Comparison of ENCODE assay signal across 23 cellular contexts in genomic region chr4:118769152-118769551, GRCh38.
DNase-seq lines count a peak whose midpoint lies in the region; ATAC-seq and TF ChIP-seq lines count a peak whose summit lies in the region.
"Had no signal": no experiment of that assay in that cellular context is flagged by ENCODE, and none has a peak within 500 bp of the region (broad histone marks: within the 10 kb centered on the region; RNA-seq: fewer than 3 reads in every experiment).

No MANE protein-coding gene starts in this region.

- H2AFZ ChIP-seq in neuronal stem cell (ENCODE audit: low read length), result peak overlapping the region; percentile 13
- H2AFZ ChIP-seq: parathyroid adenoma had no signal

- H3K4me1 ChIP-seq in RWPE2 (ENCODE audit: insufficient read depth, poor library complexity, severe bottlenecking) (peaks cover 24% of the 10 kb centered on the region), esophagus (ENCODE audit: control insufficient read depth in 2 of 2, insufficient read depth in 2 of 2, low read length in 1 of 2) (no peaks in the 10 kb centered on the region), neuronal stem cell (ENCODE audit: control insufficient read depth in 2 of 2, insufficient read depth in 1 of 2, low read depth in 1 of 2, low read length in 2 of 2) (peaks cover 0 to 3% of the 10 kb centered on the region in 2 donors), thoracic aorta (ENCODE audit: control insufficient read depth in 1 of 2, low read depth in 2 of 2) (peaks cover 35 to 78% of the 10 kb centered on the region in 2 donors), mesendoderm (ENCODE audit: control insufficient read depth, low read depth, low read length) (no peaks in the 10 kb centered on the region)
- H3K4me1 ChIP-seq: colonic mucosa, parathyroid adenoma had no signal

- H3K9ac ChIP-seq in neuronal stem cell (ENCODE audit: low read depth, low read length, poor library complexity) (no peak overlapping the region), mesendoderm (ENCODE audit: low read length) (no peak overlapping the region)
- H3K9ac ChIP-seq: parathyroid adenoma had no signal

- H4K8ac ChIP-seq in neuronal stem cell (ENCODE audit: low read depth, low read length) (no peak overlapping the region), mesendoderm (ENCODE audit: low read depth, low read length) (no peak overlapping the region)

- H3K14ac ChIP-seq in neuronal stem cell (ENCODE audit: low read length), result no peak overlapping the region

- H3K23ac ChIP-seq in neuronal stem cell (ENCODE audit: low read depth, low read length, poor library complexity) (no peak overlapping the region), mesendoderm (ENCODE audit: low read length) (no peak overlapping the region)

- H2BK12ac ChIP-seq in neuronal stem cell (ENCODE audit: low read length), result no peak overlapping the region

- H3K9me3 ChIP-seq in RWPE2 (ENCODE audit: severe bottlenecking) (no peaks in the 10 kb centered on the region), esophagus (ENCODE audit: control insufficient read depth in 2 of 2, insufficient read depth in 1 of 2, low read depth in 1 of 2, low read length in 1 of 2) (no peaks in the 10 kb centered on the region), neuronal stem cell (replicated peaks in 1 of 2; ENCODE audit: control insufficient read depth in 2 of 2, insufficient read depth in 1 of 2, low read depth in 1 of 2, low read length in 2 of 2) (no peaks in the 10 kb centered on the region), thoracic aorta (no peaks in the 10 kb centered on the region)
- H3K9me3 ChIP-seq: colonic mucosa had no signal

- no peak overlapping the region for H3K56ac ChIP-seq in mesendoderm (ENCODE audit: low read length)

- H3K18ac ChIP-seq in neuronal stem cell (ENCODE audit: low read length) (no peak overlapping the region), mesendoderm (ENCODE audit: low read length) (no peak overlapping the region)

- no peak for DNase-seq in RWPE2 (ENCODE audit: low spot score)
- no peak for DNase-seq in neuronal stem cell (ENCODE audit: low spot score)
- no peak for DNase-seq in thoracic aorta (ENCODE audit: low spot score)
- DNase-seq in HT-29 (ENCODE audit: low spot score), result no peak
- DNase-seq in AG20443 (ENCODE audit: low spot score), result no peak
- no peak for DNase-seq in mesendoderm
- DNase-seq: activated CD8-positive, alpha-beta memory T cell treated with anti-CD3 and anti-CD28 coated beads for 24 hours; activated naive CD4-positive, alpha-beta T cell treated with anti-CD3 and anti-CD28 coated beads for 36 hours; activated T-cell treated with anti-CD3 and anti-CD28 coated beads, Interleukin-2, amount 50 U/mL, for 4 hours; CD4-positive, CD25-positive, alpha-beta regulatory T cell; colonic mucosa; endodermal cell; HCEC 1CT; naive B cell; NCI-H1417; NCI-H2107; NCI-H524; stimulated activated CD4-positive, alpha-beta T cell treated with anti-CD3 and anti-CD28 coated beads, Interleukin-4, amount 100 ng/mL, for 4 hours had no signal

- no peak overlapping the region for H2BK5ac ChIP-seq in neuronal stem cell (ENCODE audit: low read length)
- no peak overlapping the region for H2BK5ac ChIP-seq in mesendoderm (ENCODE audit: low read length)

- TF ChIP-seq CTCF in RWPE2 (IDR thresholded peaks at IDR 0.05; ENCODE audit: poor library complexity, severe bottlenecking), result no peak
- TF ChIP-seq CTCF in thoracic aorta (IDR thresholded peaks at IDR 0.05), result no peak

- no peak overlapping the region for H4K5ac ChIP-seq in mesendoderm (ENCODE audit: low read length)

- no peaks in the 10 kb centered on the region for H3K79me2 ChIP-seq in mesendoderm (ENCODE audit: control insufficient read depth, insufficient read depth, low read length)
- H3K79me2 ChIP-seq: parathyroid adenoma had no signal

- H2AK5ac ChIP-seq in neuronal stem cell (ENCODE audit: low read depth, low read length) (no peak overlapping the region), mesendoderm (ENCODE audit: low read length) (no peak overlapping the region)

- H3K36me3 ChIP-seq in RWPE2 (ENCODE audit: low read depth), result peaks cover 61% of the 10 kb centered on the region
- peaks cover 0 to 3% of the 10 kb centered on the region in 2 donors for H3K36me3 ChIP-seq in esophagus (ENCODE audit: control insufficient read depth in 2 of 2, insufficient read depth in 2 of 2, low read length in 1 of 2)
- peaks cover 7 to 13% of the 10 kb centered on the region in 2 donors for H3K36me3 ChIP-seq in neuronal stem cell (replicated peaks in 1 of 2; ENCODE audit: control insufficient read depth in 2 of 2, insufficient read depth in 2 of 2, low read length in 2 of 2)
- peaks cover 11% of the 10 kb centered on the region for H3K36me3 ChIP-seq in thoracic aorta
- peaks cover 6% of the 10 kb centered on the region for H3K36me3 ChIP-seq in mesendoderm (ENCODE audit: control insufficient read depth, insufficient read depth, low read length)

- 37 to 59% methylated on average over 5 of the region's 5 CpGs for WGBS in esophagus, 2 donors
- no CpG with 5 or more reads among the region's 5 CpGs for WGBS in neuronal stem cell (ENCODE audit: extremely low coverage in 2 of 2, insufficient read length in 2 of 2, insufficient replicate concordance in 1 of 2), 2 donors
- WGBS in mesendoderm (ENCODE audit: extremely low coverage, insufficient coverage, low lambda C conversion rate), result no CpG with 5 or more reads among the region's 5 CpGs

- no peak for ATAC-seq in RWPE2 (ENCODE audit: low read depth)
- no peak for ATAC-seq in thoracic aorta (ENCODE audit: insufficient number of reproducible peaks, low FRiP score, low read depth)
- no peak for ATAC-seq in HG02588 (IDR thresholded peaks at IDR 0.05; ENCODE audit: unreplicated experiment)
- ATAC-seq: activated CD4-positive, CD25-positive, alpha-beta regulatory T cell treated with anti-CD3 and anti-CD28 coated beads, Interleukin-2, amount 50 U/mL, for 24 hours; activated T-cell treated with anti-CD3 and anti-CD28 coated beads, Interleukin-2, amount 50 U/mL, for 4 hours had no signal

- H3K79me1 ChIP-seq in neuronal stem cell (ENCODE audit: low read depth, low read length), result no peaks in the 10 kb centered on the region
- H3K79me1 ChIP-seq in mesendoderm (ENCODE audit: low read length), result no peaks in the 10 kb centered on the region

- H2BK15ac ChIP-seq in neuronal stem cell (ENCODE audit: low read length) (no peak overlapping the region), mesendoderm (replicated peaks; ENCODE audit: low read depth) (no peak overlapping the region)

- no peak overlapping the region for H4K91ac ChIP-seq in neuronal stem cell (ENCODE audit: low read depth, low read length, poor library complexity)

- no peak overlapping the region for H2BK120ac ChIP-seq in neuronal stem cell (ENCODE audit: low read depth, low read length)
- no peak overlapping the region for H2BK120ac ChIP-seq in mesendoderm (ENCODE audit: low read depth, low read length)

- H3K27me3 ChIP-seq in RWPE2 (ENCODE audit: insufficient read depth, poor library complexity, severe bottlenecking), result no peaks in the 10 kb centered on the region
- no peaks in the 10 kb centered on the region for H3K27me3 ChIP-seq in esophagus (ENCODE audit: control insufficient read depth in 1 of 2, insufficient read depth in 2 of 2, low read length in 2 of 2)
- no peaks in the 10 kb centered on the region for H3K27me3 ChIP-seq in neuronal stem cell (ENCODE audit: control insufficient read depth in 3 of 3, insufficient read depth in 3 of 3, low read depth in 1 of 3, low read length in 3 of 3)
- no peaks in the 10 kb centered on the region for H3K27me3 ChIP-seq in thoracic aorta (replicated peaks; ENCODE audit: insufficient read depth)
- no peaks in the 10 kb centered on the region for H3K27me3 ChIP-seq in mesendoderm (ENCODE audit: insufficient read depth, low read length, poor library complexity)
- H3K27me3 ChIP-seq: colonic mucosa had no signal

- no peak overlapping the region for H3K4ac ChIP-seq in neuronal stem cell (ENCODE audit: low read length)
- no peak overlapping the region for H3K4ac ChIP-seq in mesendoderm (ENCODE audit: low read depth, low read length)

- peak overlapping the region; percentile 40 for H3K27ac ChIP-seq in RWPE2 (ENCODE audit: poor library complexity, severe bottlenecking)
- H3K27ac ChIP-seq in esophagus (ENCODE audit: low read depth in 2 of 2, low read length in 1 of 2), result peak overlapping the region; percentile 49
- no peak overlapping the region for H3K27ac ChIP-seq in neuronal stem cell (replicated peaks; ENCODE audit: low read length)
- H3K27ac ChIP-seq in thoracic aorta, result peak overlapping the region; percentile 67 to 76
- no peak overlapping the region for H3K27ac ChIP-seq in mesendoderm (ENCODE audit: low read depth, low read length)
- H3K27ac ChIP-seq: colonic mucosa, parathyroid adenoma had no signal

- H3K4me2 ChIP-seq in neuronal stem cell (ENCODE audit: insufficient read depth, low read length, poor library complexity, severe bottlenecking), result no peak overlapping the region
- H3K4me2 ChIP-seq in mesendoderm (ENCODE audit: low read length), result no peak overlapping the region

- no peak overlapping the region for H3K4me3 ChIP-seq in RWPE2 (ENCODE audit: severe bottlenecking)
- H3K4me3 ChIP-seq in esophagus (ENCODE audit: low read depth in 1 of 2, low read length in 2 of 2), result no peak overlapping the region
- no peak overlapping the region for H3K4me3 ChIP-seq in neuronal stem cell (ENCODE audit: low read length in 2 of 2)
- peak overlapping the region; percentile 12 for H3K4me3 ChIP-seq in thoracic aorta
- no peak overlapping the region for H3K4me3 ChIP-seq in mesendoderm (ENCODE audit: low read length)
- H3K4me3 ChIP-seq: colonic mucosa, lung had no signal

Comparison
In these comparisons a context has a peak if more than half of its experiments do, and no peak if none do; other contexts are left out.
1. H3K27ac ChIP-seq: peak in RWPE2 (single experiment), esophagus (2 of 2) and thoracic aorta (2 of 2); none in neuronal stem cell (single experiment) and mesendoderm (single experiment).